Comparison of ENCODE assay signal across 30 cellular contexts in the genomic region with DNA sequence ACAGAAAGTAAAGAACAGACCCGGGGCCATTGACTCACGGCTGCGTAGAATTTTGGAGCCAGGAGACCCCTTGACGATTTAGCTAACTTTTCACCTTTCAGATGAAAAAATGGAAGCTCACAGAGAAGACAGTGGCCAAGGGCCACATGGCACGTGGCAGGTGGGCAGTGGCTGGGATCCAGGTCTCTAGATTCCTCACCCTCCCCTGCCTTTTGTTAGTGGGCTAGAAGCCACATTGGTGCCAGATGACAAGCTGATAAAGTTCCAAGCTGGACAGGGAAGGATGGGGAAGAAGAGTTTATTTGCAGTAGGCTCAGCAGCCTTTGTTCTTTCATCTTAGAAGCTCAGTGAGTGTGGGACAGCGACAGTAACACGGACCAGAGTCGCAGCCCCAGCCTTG.
"Had no signal": no experiment of that assay in that cellular context is flagged by ENCODE, and none has a peak within 500 bp of the region (broad histone marks: within the 10 kb centered on the region; RNA-seq: fewer than 3 reads in every experiment).

No MANE protein-coding gene starts in this region.

- DNase-seq: activated effector memory CD4-positive, alpha-beta T cell treated with anti-CD3 and anti-CD28 coated beads, Interleukin-2, amount 50 U/mL, for 16 hours; activated effector memory CD4-positive, alpha-beta T cell treated with Interleukin-2 at 50 U/mL for 16 hours; activated gamma-delta T cell; activated gamma-delta T cell treated with Interleukin-2 at 50 U/mL for 16 hours; activated naive CD4-positive, alpha-beta T cell; activated naive CD4-positive, alpha-beta T cell treated with anti-CD3 and anti-CD28 coated beads for 36 hours; activated naive CD4-positive, alpha-beta T cell treated with anti-CD3 and anti-CD28 coated beads, Interleukin-2, amount 10 ng/mL, durations not matched to agents 7 days and 5 days; activated naive CD4-positive, alpha-beta T cell treated with anti-CD3 and anti-CD28 coated beads, Interleukin-2, amount 50 U/mL, for 16 hours; activated naive CD4-positive, alpha-beta T cell treated with Interleukin-2 at 50 U/mL for 16 hours; activated naive CD8-positive, alpha-beta T cell treated with anti-CD3 and anti-CD28 coated beads for 36 hours; activated naive CD8-positive, alpha-beta T cell treated with anti-CD3 and anti-CD28 coated beads, Interleukin-2, amount 10 ng/mL, durations not matched to agents 7 days and 5 days; activated naive CD8-positive, alpha-beta T cell treated with anti-CD3 and anti-CD28 coated beads, Interleukin-2, amount 50 U/mL, for 24 hours; activated T-cell treated with anti-CD3 and anti-CD28 coated beads, Interleukin-2, amount 50 U/mL, for 1 hour; activated T-cell treated with anti-CD3 and anti-CD28 coated beads, Interleukin-2, amount 50 U/mL, for 24 hours; activated T-cell treated with anti-CD3 and anti-CD28 coated beads, Interleukin-2, amount 50 U/mL, for 4 hours; activated T-cell treated with anti-CD3 and anti-CD28 coated beads, Interleukin-2, amount 50 U/mL, for 48 hours; activated T-cell treated with anti-CD3 and anti-CD28 coated beads, Interleukin-2, amount 50 U/mL, for 72 hours; adrenal gland; amniotic stem cell; amygdala; anterior cingulate cortex; aorta; body of pancreas; brain microvascular endothelial cell; central memory CD4-positive, alpha-beta T cell had no signal

- H3K36me3 ChIP-seq: adrenal gland, ascending aorta, brain microvascular endothelial cell, breast epithelium, cardiac muscle cell had no signal

- H3K9me3 ChIP-seq: adrenal gland, ascending aorta, body of pancreas, breast epithelium had no signal

- H3K27me3 ChIP-seq: adrenal gland, ascending aorta, body of pancreas, brain microvascular endothelial cell, breast epithelium, cardiac muscle cell had no signal

- H3K4me3 ChIP-seq: adrenal gland, ascending aorta, body of pancreas, breast epithelium, cardiac muscle cell had no signal

- ATAC-seq: activated naive CD4-positive, alpha-beta T cell treated with anti-CD3 and anti-CD28 coated beads, Interleukin-2, amount 50 U/mL, for 72 hours; activated naive CD8-positive, alpha-beta T cell treated with anti-CD3 and anti-CD28 coated beads, Interleukin-2, amount 50 U/mL, for 24 hours; activated T-cell treated with anti-CD3 and anti-CD28 coated beads, Interleukin-2, amount 50 U/mL, for 4 hours; activated T-cell treated with anti-CD3 and anti-CD28 coated beads, Interleukin-2, amount 50 U/mL, for 72 hours; activated T-helper 17 cell treated with anti-CD3 and anti-CD28 coated beads, Interleukin-2, amount 50 U/mL, for 72 hours; body of pancreas had no signal
